13 cellular contexts compared by ENCODE assay signal in genomic region chr1:3598051-3598471, GRCh38. TPM values are rescaled to one million over a fixed set of nuclear protein-coding genes. Genes with fewer than 3 reads are reported as not detected.
A peak's percentile ranks its signal among the peaks of the same experiment; 100 is the strongest.
DNase-seq lines count a peak whose midpoint lies in the region; ATAC-seq, FAIRE-seq and TF ChIP-seq lines count a peak whose summit lies in the region.
"Had no signal": no experiment of that assay in that cellular context is flagged by ENCODE, and none has a peak within 500 bp of the region (broad histone marks: within the 10 kb centered on the region; RNA-seq: fewer than 3 reads in every experiment).

No MANE protein-coding gene starts in this region.

- H3K27ac Mint-ChIP-seq in CD4-positive, alpha-beta T cell = peak overlapping the region; percentile 68
- peak overlapping the region; percentile 47 to 82 (median 70) for H3K27ac Mint-ChIP-seq in nephron

- H3K4me1 ChIP-seq in IMR-90 (ENCODE audit: control insufficient read depth, insufficient read depth, low read length) (no peaks in the 10 kb centered on the region), esophagus muscularis mucosa (peaks cover 12 to 29% (median 24%) of the 10 kb centered on the region in 4 donors), small intestine (ENCODE audit: control insufficient read depth in 2 of 2, insufficient read depth in 1 of 2, low read depth in 1 of 2, low read length in 1 of 2) (peaks cover 0 to 5% of the 10 kb centered on the region in 2 donors)

- no TSS peak for BruUV-seq in IMR-90 (replicated peaks; lab: Mats Ljungman, UMichigan)

- no peak overlapping the region for H3K18ac ChIP-seq in IMR-90 (ENCODE audit: low read depth, low read length)

- no peak overlapping the region for H2AK5ac ChIP-seq in IMR-90 (ENCODE audit: low read depth, low read length)

- H3K23ac ChIP-seq in IMR-90 (ENCODE audit: low read depth, low read length) = no peak overlapping the region

- H4K8ac ChIP-seq in IMR-90 (ENCODE audit: low read depth in 2 of 2, low read length in 2 of 2) = no peak overlapping the region

- peak overlapping the region; percentile 78 for H3K4me3 Mint-ChIP-seq in CD4-positive, alpha-beta T cell
- H3K4me3 Mint-ChIP-seq in nephron = peak overlapping the region; percentile 53 to 69 (median 56)

- TF ChIP-seq RAD21 in IMR-90 (IDR thresholded peaks at IDR 0.05; ENCODE audit: low read length) = no peak

- H3K9ac ChIP-seq in IMR-90 (ENCODE audit: low read depth, low read length) = no peak overlapping the region

- WGBS in IMR-90 (ENCODE audit: extremely low coverage in 2 of 2, insufficient read length in 1 of 2), 2 experiments = 29% methylated on average over 17 of the region's 25 CpGs; no CpG with 5 or more reads in 1 of the 2 experiments
- WGBS in esophagus muscularis mucosa = 61% methylated on average over 6 of the region's 25 CpGs
- 31 to 37% (median 36%) methylated on average over 25 of the region's 25 CpGs for WGBS in small intestine, 3 donors

- dilution Hi-C loops in IMR-90 (cut with HindIII; ENCODE audit: low sequenced_read_pairs, unreplicated experiment) = no loop called here

- no peak overlapping the region for H3K27ac ChIP-seq in CD4-positive, alpha-beta T cell (ENCODE audit: low read depth, low read length)
- no peak overlapping the region for H3K27ac ChIP-seq in IMR-90 (ENCODE audit: insufficient read depth, low read length)
- H3K27ac ChIP-seq in esophagus muscularis mucosa (replicated peaks in 1 of 4) = no peak overlapping the region
- H3K27ac ChIP-seq in small intestine (ENCODE audit: low read depth in 1 of 2, low read length in 1 of 2) = no peak overlapping the region

- POLR2A ChIA-PET in CD4-positive, alpha-beta T cell (lab: Charles Lee) = no interaction called here
- POLR2A ChIA-PET in IMR-90 (lab: Charles Lee; ENCODE audit: unreplicated experiment) = no interaction called here

- H3K27me3 Mint-ChIP-seq in CD4-positive, alpha-beta T cell = no peaks in the 10 kb centered on the region
- peaks cover 9% of the 10 kb centered on the region for H3K27me3 Mint-ChIP-seq in nephron (ENCODE audit: low read depth)

- no peaks in the 10 kb centered on the region for H4K20me1 ChIP-seq in IMR-90 (ENCODE audit: insufficient read depth, low read length)

- intact Hi-C loops in CD4-positive, alpha-beta T cell (cut with DNase I, micrococcal nuclease) = no loop called here
- intact Hi-C loops in IMR-90 (cut with micrococcal nuclease) (no loop called here), esophagus muscularis mucosa (cut with DNase I) (no loop called here)

- no peak for TF ChIP-seq CTCF in CD4-positive, alpha-beta T cell (IDR thresholded peaks at IDR 0.05)
- TF ChIP-seq CTCF in IMR-90 (conservative IDR thresholded peaks at IDR 0.05; ENCODE audit: low read depth, low read length) (no peak), esophagus muscularis mucosa (IDR thresholded peaks at IDR 0.05) (no peak), nephron (IDR thresholded peaks at IDR 0.05; ENCODE audit: unreplicated experiment in 3 of 3) (no peak)

- no peak for DNase-seq in CD4-positive, alpha-beta T cell
- DNase-seq in IMR-90 (no peak), esophagus muscularis mucosa (ENCODE audit: extremely low spot score) (no peak), NOMO-1 (lab: John Stamatoyannopoulos, UW; ENCODE audit: unreplicated experiment in 2 of 2) (no peak), small intestine (no peak), globus pallidus (ENCODE audit: low spot score) (no peak), iPS-NIHi7 (ENCODE audit: extremely low spot score) (no peak)
- DNase-seq: kidney; NCI-H524 treated with DMSO at 0.1 percent for 48 hours; stimulated activated naive CD4-positive, alpha-beta T cell treated with Interleukin-2 at 50 U/mL for 16 hours had no signal

- H2AK9ac ChIP-seq in IMR-90 (replicated peaks; ENCODE audit: low read depth, low read length, poor library complexity) = peak overlapping the region; percentile 16

- H3K4me2 ChIP-seq in IMR-90 (ENCODE audit: low read depth, low read length) = no peak overlapping the region

- H3K9me1 ChIP-seq in IMR-90 (ENCODE audit: insufficient read depth, low read length) = no peaks in the 10 kb centered on the region

- peak overlapping the region; percentile 32 for H2AFZ ChIP-seq in IMR-90 (replicated peaks; ENCODE audit: low read length, poor library complexity)

- H3K14ac ChIP-seq in IMR-90 (replicated peaks; ENCODE audit: low read depth, low read length) = no peak overlapping the region

- H3K4ac ChIP-seq in IMR-90 (ENCODE audit: low read depth, low read length) = no peak overlapping the region

- no peak overlapping the region for H4K5ac ChIP-seq in IMR-90 (ENCODE audit: low read depth, low read length)

- FAIRE-seq in small intestine (lab: Jason Lieb, UNC) = no peak
- FAIRE-seq: kidney had no signal

- H2BK120ac ChIP-seq in IMR-90 (ENCODE audit: low read depth, low read length) = no peak overlapping the region

- no peak overlapping the region for H2BK5ac ChIP-seq in IMR-90 (ENCODE audit: low read depth, low read length, poor library complexity, severe bottlenecking)

- H3K36me3 ChIP-seq in IMR-90 (ENCODE audit: control insufficient read depth, insufficient read depth, low read length) (no peaks in the 10 kb centered on the region), esophagus muscularis mucosa (no peaks in the 10 kb centered on the region), small intestine (ENCODE audit: control insufficient read depth in 2 of 2, insufficient read depth in 2 of 2, low read length in 2 of 2) (no peaks in the 10 kb centered on the region)
- H3K36me3 ChIP-seq: spleen had no signal

- H3K36me3 Mint-ChIP-seq in CD4-positive, alpha-beta T cell (ENCODE audit: low read depth) = no peaks in the 10 kb centered on the region
- peaks cover 3% of the 10 kb centered on the region for H3K36me3 Mint-ChIP-seq in nephron (ENCODE audit: low read depth)

- no peak overlapping the region for H4K91ac ChIP-seq in IMR-90 (ENCODE audit: insufficient read depth, low read depth, low read length)

- no peak overlapping the region for H2BK15ac ChIP-seq in IMR-90 (ENCODE audit: low read depth, low read length)

- H3K4me1 Mint-ChIP-seq in CD4-positive, alpha-beta T cell (ENCODE audit: low read depth) = peaks cover 19% of the 10 kb centered on the region
- H3K4me1 Mint-ChIP-seq in nephron = peaks cover 14% of the 10 kb centered on the region

- no peaks in the 10 kb centered on the region for H3K9me3 ChIP-seq in CD4-positive, alpha-beta T cell (ENCODE audit: control insufficient read depth, low read length)
- H3K9me3 ChIP-seq in IMR-90 (ENCODE audit: control insufficient read depth, insufficient read depth, low read length) = no peaks in the 10 kb centered on the region
- no peaks in the 10 kb centered on the region for H3K9me3 ChIP-seq in esophagus muscularis mucosa
- H3K9me3 ChIP-seq in small intestine (ENCODE audit: control insufficient read depth, low read depth) = no peaks in the 10 kb centered on the region
- H3K9me3 ChIP-seq: spleen had no signal

- ATAC-seq in CD4-positive, alpha-beta T cell (ENCODE audit: poor library complexity) = no peak
- no peak; the same call in 1 of the 2 replicates for ATAC-seq in IMR-90 (ENCODE audit: low read depth)

- no peaks in the 10 kb centered on the region for H3K79me1 ChIP-seq in IMR-90 (ENCODE audit: low read depth in 1 of 2, low read length in 2 of 2)

- no peak for TF ChIP-seq EP300 in esophagus muscularis mucosa (IDR thresholded peaks at IDR 0.05)

- no peak overlapping the region for H3K4me3 ChIP-seq in IMR-90 (ENCODE audit: insufficient read depth, low read depth, low read length)
- H3K4me3 ChIP-seq in esophagus muscularis mucosa = peak overlapping the region in 3 of 4 donors; percentile 17 to 35 (median 22)
- H3K4me3 ChIP-seq in small intestine (ENCODE audit: low read depth in 1 of 2, low read length in 2 of 2) = no peak overlapping the region

- no peak overlapping the region for H2BK20ac ChIP-seq in IMR-90 (ENCODE audit: low read depth, low read length)

- H3K56ac ChIP-seq in IMR-90 (ENCODE audit: extremely low read depth, insufficient read depth, low read length) = no peak overlapping the region

- in situ Hi-C loops in IMR-90 (cut with MboI; ENCODE audit: low sequenced_read_pairs) = no loop called here

- TF ChIP-seq POLR2A in IMR-90 (IDR thresholded peaks at IDR 0.05; ENCODE audit: low read depth, low read length) = no peak
- no peak for TF ChIP-seq POLR2A in esophagus muscularis mucosa (IDR thresholded peaks at IDR 0.05; ENCODE audit: low read depth)

- no peaks in the 10 kb centered on the region for H3K9me3 Mint-ChIP-seq in CD4-positive, alpha-beta T cell
- no peaks in the 10 kb centered on the region for H3K9me3 Mint-ChIP-seq in nephron

- H3K27me3 ChIP-seq in CD4-positive, alpha-beta T cell (ENCODE audit: control insufficient read depth, insufficient read depth, low read length) = no peaks in the 10 kb centered on the region
- H3K27me3 ChIP-seq in IMR-90 (ENCODE audit: control insufficient read depth, insufficient read depth, low read length) (peaks cover 11% of the 10 kb centered on the region), esophagus muscularis mucosa (peaks cover 0 to 19% (median 0%) of the 10 kb centered on the region in 4 donors), small intestine (ENCODE audit: control insufficient read depth in 2 of 2, insufficient read depth in 2 of 2, low read length in 2 of 2) (no peaks in the 10 kb centered on the region)

- CTCF ChIA-PET in CD4-positive, alpha-beta T cell (lab: Charles Lee) = no interaction called here
- CTCF ChIA-PET in IMR-90 (lab: Yijun Ruan, JAX) = no interaction called here

RNA-seq across cellular contexts. Expression of gene MEGF6, which starts 13.2 kb away (rescaled TPM):
- 10 to 100 TPM; 57.5 to 62.2 TPM for total RNA-seq in CD4-positive, alpha-beta T cell
- total RNA-seq in IMR-90 (2012; rRNA removed) (0.56 and 0.72 TPM in 2 replicates), esophagus muscularis mucosa (10 to 100 TPM in 3 of 4 donors, 1 to 10 TPM in 1; 9.3 to 18.1 (median 12.7) TPM)
- polyA plus RNA-seq in IMR-90 (2012; rRNA removed) (4.1 and 5.4 TPM in 2 replicates), small intestine (1 to 10 TPM in 2 of 3 donors, under 1 TPM in 1; 0.45 to 5.5 (median 1.9) TPM)
- polyA plus RNA-seq in IMR-90 (2012; cell fraction: cytosol; rRNA removed) = 3.4 and 5.5 TPM in 2 replicates
- polyA plus RNA-seq in IMR-90 (2012; cell fraction: nucleus; rRNA removed; ENCODE audit: low replicate concordance) = 18.4 and 59.0 TPM in 2 replicates

RNA-seq across cellular contexts. Expression of gene TPRG1L, which starts 26.8 kb away (rescaled TPM):
- 10 to 100 TPM; 46.5 to 48.3 TPM for total RNA-seq in CD4-positive, alpha-beta T cell
- total RNA-seq in IMR-90 (2012; rRNA removed) (25.3 and 25.6 TPM in 2 replicates), esophagus muscularis mucosa (10 to 100 TPM; 36.8 to 55.3 (median 50.3) TPM)
- polyA plus RNA-seq in IMR-90 (2012; rRNA removed) (38.1 and 39.5 TPM in 2 replicates), small intestine (10 to 100 TPM; 41.2 to 97.7 (median 86.2) TPM)
- polyA plus RNA-seq in IMR-90 (2012; cell fraction: cytosol; rRNA removed) = 33.5 and 37.2 TPM in 2 replicates
- 11.6 and 15.3 TPM in 2 replicates for polyA plus RNA-seq in IMR-90 (2012; cell fraction: nucleus; rRNA removed; ENCODE audit: low replicate concordance)

RNA-seq across cellular contexts. Expression of gene WRAP73, which starts 51.8 kb away (rescaled TPM):
- total RNA-seq in CD4-positive, alpha-beta T cell = 10 to 100 TPM; 22.3 to 22.7 TPM
- total RNA-seq in IMR-90 (2012; rRNA removed) (9.2 and 10.8 TPM in 2 replicates), esophagus muscularis mucosa (10 to 100 TPM; 12.9 to 25.9 (median 15.7) TPM)
- polyA plus RNA-seq in IMR-90 (2012; rRNA removed) (23.6 and 24.4 TPM in 2 replicates), small intestine (10 to 100 TPM; 25.7 to 36.9 (median 33.0) TPM)
- 14.9 and 26.0 TPM in 2 replicates for polyA plus RNA-seq in IMR-90 (2012; cell fraction: cytosol; rRNA removed)
- polyA plus RNA-seq in IMR-90 (2012; cell fraction: nucleus; rRNA removed; ENCODE audit: low replicate concordance) = 70.7 and 108 TPM in 2 replicates

RNA-seq across cellular contexts. Expression of gene TP73, which starts 54.3 kb away (rescaled TPM):
- not detected for total RNA-seq in CD4-positive, alpha-beta T cell
- total RNA-seq in IMR-90 (2012; rRNA removed) (not detected in 2 replicates), esophagus muscularis mucosa (not detected)
- polyA plus RNA-seq in IMR-90 (2012; rRNA removed) (0.10 TPM in 1 of 2 replicates, not detected in the other), small intestine (under 1 TPM in 1 of 3 donors, not detected in 2; 0.15 TPM)
- polyA plus RNA-seq in IMR-90 (2012; cell fraction: cytosol; rRNA removed) = 0.03 TPM in 1 of 2 replicates, not detected in the other
- 0.10 and 0.16 TPM in 2 replicates for polyA plus RNA-seq in IMR-90 (2012; cell fraction: nucleus; rRNA removed; ENCODE audit: low replicate concordance)
- total RNA-seq: dermis microvascular lymphatic vessel endothelial cell had no signal

Comparison
In these comparisons a context has a peak if more than half of its experiments do, and no peak if none do; other contexts are left out.
1. H3K4me3 ChIP-seq: peak in esophagus muscularis mucosa (3 of 4); none in IMR-90 (single experiment) and small intestine (0 of 2).